Comparison of ENCODE assay signal across 1 cellular context in the genomic region with DNA sequence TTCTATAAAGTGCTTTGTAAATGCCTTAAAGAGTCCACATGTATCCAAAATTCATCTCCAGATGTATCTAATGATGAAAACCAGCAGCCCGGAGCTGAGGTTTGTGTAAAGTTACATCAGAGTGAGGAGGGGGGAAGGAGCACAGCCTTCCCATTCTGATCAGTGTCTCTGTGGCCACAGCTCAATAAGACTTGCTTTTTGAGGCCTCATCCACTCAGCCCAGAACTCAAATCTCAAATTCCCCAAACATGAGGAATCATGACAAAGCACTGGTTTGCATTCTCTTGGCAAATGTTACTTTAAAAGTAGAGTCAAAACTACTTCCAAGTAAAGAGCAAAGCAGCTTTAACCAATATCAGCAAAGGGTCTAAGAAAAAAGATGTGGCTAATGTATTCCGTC.
TF ChIP-seq lines count a peak whose summit lies in the region.

No MANE protein-coding gene starts in this region.

TF ChIP-seq in H1, 55 proteins besides CTCF, POLR2A, EP300 and RAD21 (continued from another document):
- TF ChIP-seq, protein P1, sequence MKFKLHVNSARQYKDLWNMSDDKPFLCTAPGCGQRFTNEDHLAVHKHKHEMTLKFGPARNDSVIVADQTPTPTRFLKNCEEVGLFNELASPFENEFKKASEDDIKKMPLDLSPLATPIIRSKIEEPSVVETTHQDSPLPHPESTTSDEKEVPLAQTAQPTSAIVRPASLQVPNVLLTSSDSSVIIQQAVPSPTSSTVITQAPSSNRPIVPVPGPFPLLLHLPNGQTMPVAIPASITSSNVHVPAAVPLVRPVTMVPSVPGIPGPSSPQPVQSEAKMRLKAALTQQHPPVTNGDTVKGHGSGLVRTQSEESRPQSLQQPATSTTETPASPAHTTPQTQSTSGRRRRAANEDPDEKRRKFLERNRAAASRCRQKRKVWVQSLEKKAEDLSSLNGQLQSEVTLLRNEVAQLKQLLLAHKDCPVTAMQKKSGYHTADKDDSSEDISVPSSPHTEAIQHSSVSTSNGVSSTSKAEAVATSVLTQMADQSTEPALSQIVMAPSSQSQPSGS (IDR thresholded peaks at IDR 0.05; ENCODE audit: low read length) = no peak
- TF ChIP-seq SUZ12 (IDR thresholded peaks at IDR 0.05; ENCODE audit: low read length) (no peak), BCL11A (IDR thresholded peaks at IDR 0.05; ENCODE audit: low read depth in 2 of 2, low read length in 2 of 2) (no peak), RXRA (IDR thresholded peaks at IDR 0.05; ENCODE audit: insufficient read depth, low read depth, low read length) (no peak), RBBP5 (IDR thresholded peaks at IDR 0.05; ENCODE audit: borderline replicate concordance, low read depth, low read length) (no peak), CBX8 (IDR thresholded peaks at IDR 0.05; ENCODE audit: borderline replicate concordance, low read depth, low read length) (no peak), CTBP2 (IDR thresholded peaks at IDR 0.05; ENCODE audit: borderline replicate concordance, insufficient read depth, insufficient read length, low read length) (no peak)
